9 cellular contexts compared by ENCODE assay signal in genomic region chr10:94963901-94964300, GRCh38. TPM values are rescaled to one million over a fixed set of nuclear protein-coding genes. Genes with fewer than 3 reads are reported as not detected.
DNase-seq lines count a peak whose midpoint lies in the region; ATAC-seq, FAIRE-seq and TF ChIP-seq lines count a peak whose summit lies in the region.
"Had no signal": no experiment of that assay in that cellular context is flagged by ENCODE, and none has a peak within 500 bp of the region (broad histone marks: within the 10 kb centered on the region; RNA-seq: fewer than 3 reads in every experiment).

No MANE protein-coding gene starts in this region.

- intact Hi-C loops in A673 (cut with micrococcal nuclease; ENCODE audit: unreplicated experiment) = loop anchor here (2.0 kb wide), 1 partner anchor 279 kb away; no protein-coding TSS in a partner anchor

- no peaks in the 10 kb centered on the region for H3K4me1 ChIP-seq in A673 (ENCODE audit: insufficient read depth, low read length, poor library complexity, severe bottlenecking)

- TF ChIP-seq CTCF in A673 (conservative IDR thresholded peaks at IDR 0.05; ENCODE audit: low read depth, low read length) (peak; percentile 60), fibroblast of mammary gland (conservative IDR thresholded peaks at IDR 0.05; ENCODE audit: control insufficient read depth, insufficient read depth, low read depth, low read length) (peak; percentile 43)

- POLR2A ChIA-PET in A673 (lab: Charles Lee; ENCODE audit: low non-redundant PET) = no interaction called here

- no peak for FAIRE-seq in RCC 7860 (lab: Jason Lieb, UNC)

- no peaks in the 10 kb centered on the region for H3K36me3 ChIP-seq in A673 (ENCODE audit: insufficient read depth, low read length, poor library complexity, severe bottlenecking)

- peaks cover 19% of the 10 kb centered on the region for H3K27me3 Mint-ChIP-seq in stimulated activated memory B cell treated with anti-CD40 and anti-IgM and Interleukin-4, amounts not matched to agents 10 μg/mL and 1 μg/mL and 100 μg/mL, for 72 hours
- H3K27me3 Mint-ChIP-seq: central memory CD8-positive, alpha-beta T cell had no signal

- no peaks in the 10 kb centered on the region for H3K27me3 ChIP-seq in A673 (replicated peaks; ENCODE audit: insufficient read depth, low read depth, low read length, poor library complexity)

- no peak overlapping the region for H3K27ac ChIP-seq in A673 (ENCODE audit: low read depth, low read length, poor library complexity, severe bottlenecking)

- H3K36me3 Mint-ChIP-seq in stimulated activated memory B cell treated with anti-CD40 and anti-IgM and Interleukin-4, amounts not matched to agents 10 μg/mL and 1 μg/mL and 100 μg/mL, for 72 hours = no peaks in the 10 kb centered on the region

- no peak overlapping the region for H3K27ac Mint-ChIP-seq in stimulated activated memory B cell treated with anti-CD40 and anti-IgM and Interleukin-4, amounts not matched to agents 10 μg/mL and 1 μg/mL and 100 μg/mL, for 72 hours

- DNase-seq in A673 (ENCODE audit: low spot score) (peak; percentile 50), RCC 7860 (ENCODE audit: low spot score) (peak; percentile 34), fibroblast of mammary gland (ENCODE audit: low read depth) (peak; percentile 22), renal cortical epithelial cell (ENCODE audit: low read depth) (peak; percentile 67)
- DNase-seq in stimulated activated CD4-positive, alpha-beta T cell treated with anti-CD3 and anti-CD28 coated beads, Interleukin-15, amount 100 ng/mL, for 24 hours = no peak

- CTCF ChIA-PET in A673 (lab: Charles Lee) = interaction anchor here (0.6 kb wide), 1 partner anchor 57 kb away, joined by 3 read pairs; no protein-coding TSS in a partner anchor

- H3K9me3 Mint-ChIP-seq in stimulated activated memory B cell treated with anti-CD40 and anti-IgM and Interleukin-4, amounts not matched to agents 10 μg/mL and 1 μg/mL and 100 μg/mL, for 72 hours = peaks cover 5% of the 10 kb centered on the region

- no peak overlapping the region for H3K4me3 Mint-ChIP-seq in stimulated activated memory B cell treated with anti-CD40 and anti-IgM and Interleukin-4, amounts not matched to agents 10 μg/mL and 1 μg/mL and 100 μg/mL, for 72 hours
- H3K4me3 Mint-ChIP-seq: central memory CD8-positive, alpha-beta T cell had no signal

- peak; percentile 78 for ATAC-seq in GM18511 (IDR thresholded peaks at IDR 0.05; ENCODE audit: unreplicated experiment)
- ATAC-seq in HG03442 (IDR thresholded peaks at IDR 0.05; ENCODE audit: unreplicated experiment) = peak; percentile 87
- no peak for ATAC-seq in stimulated activated memory B cell treated with anti-CD40 and anti-IgM and Interleukin-4, amounts not matched to agents 10 μg/mL and 1 μg/mL and 100 μg/mL, for 72 hours

- H3K4me1 Mint-ChIP-seq in stimulated activated memory B cell treated with anti-CD40 and anti-IgM and Interleukin-4, amounts not matched to agents 10 μg/mL and 1 μg/mL and 100 μg/mL, for 72 hours = no peaks in the 10 kb centered on the region
- H3K4me1 Mint-ChIP-seq: central memory CD8-positive, alpha-beta T cell had no signal

- H3K4me3 ChIP-seq in A673 (ENCODE audit: low read depth, low read length, poor library complexity, severe bottlenecking) (no peak overlapping the region), fibroblast of mammary gland (ENCODE audit: control insufficient read depth, low read depth, low read length) (no peak overlapping the region)

- BruUV-seq in A673 (replicated peaks; lab: Mats Ljungman, UMichigan) = no TSS peak

- H3K9me3 ChIP-seq in A673 (ENCODE audit: low read depth, low read length, poor library complexity, severe bottlenecking) = peaks cover 7% of the 10 kb centered on the region

RNA-seq across cellular contexts. Expression of gene CYP2C9, which starts 25.4 kb away (rescaled TPM):
- not detected in 2 replicates for total RNA-seq in A673 (2021)
- total RNA-seq in renal cortical epithelial cell = 0.85 TPM in 1 of 2 replicates, not detected in the other
